Comparison of ENCODE assay signal across 21 cellular contexts in genomic region chr9:132577119-132577518, GRCh38. TPM values are rescaled to one million over a fixed set of nuclear protein-coding genes. Genes with fewer than 3 reads are reported as not detected.
DNase-seq lines count a peak whose midpoint lies in the region; ATAC-seq, FAIRE-seq and TF ChIP-seq lines count a peak whose summit lies in the region.
"Had no signal": no experiment of that assay in that cellular context is flagged by ENCODE, and none has a peak within 500 bp of the region (broad histone marks: within the 10 kb centered on the region; RNA-seq: fewer than 3 reads in every experiment).

No MANE protein-coding gene starts in this region.

- H3K27ac ChIP-seq in HEK293 (ENCODE audit: extremely low read depth, low read depth, low read length): no peak overlapping the region
- no peak overlapping the region for H3K27ac ChIP-seq in H1 (ENCODE audit: low read depth, low read length)
- no peak overlapping the region for H3K27ac ChIP-seq in osteoblast (ENCODE audit: low read depth, low read length)
- H3K27ac ChIP-seq in upper lobe of right lung: no peak overlapping the region

- H2BK120ac ChIP-seq in H1 (replicated peaks; ENCODE audit: low read depth, low read length): no peak overlapping the region

- TF ChIP-seq CTCF in HEK293 (tag by site-specific recombination; IDR thresholded peaks at IDR 0.05): no peak
- TF ChIP-seq CTCF in H1 (IDR thresholded peaks at IDR 0.05; ENCODE audit: control extremely low read depth in 1 of 3, insufficient read depth in 1 of 3, low read depth in 1 of 3, low read length in 3 of 3): no peak
- no peak for TF ChIP-seq CTCF in osteoblast (IDR thresholded peaks at IDR 0.05; ENCODE audit: extremely low read depth, low read depth, low read length)
- TF ChIP-seq CTCF in upper lobe of right lung (IDR thresholded peaks at IDR 0.05): no peak

- H4K5ac ChIP-seq in H1 (ENCODE audit: insufficient read length, low read depth, low read length): no peak overlapping the region

- H3K23me2 ChIP-seq in H1 (ENCODE audit: low read depth, low read length): peaks cover 4% of the 10 kb centered on the region; the same call in 1 of the 2 replicates

- H3K4me2 ChIP-seq in H1 (ENCODE audit: insufficient read depth in 1 of 2, low read depth in 2 of 2, low read length in 2 of 2) (no peak overlapping the region), osteoblast (ENCODE audit: insufficient read depth, low read length) (no peak overlapping the region)
- H3K4me2 ChIP-seq: GM23338 had no signal

- H3K9me3 ChIP-seq in HEK293 (ENCODE audit: control insufficient read depth, insufficient read depth, low read depth, low read length): no peaks in the 10 kb centered on the region
- H3K9me3 ChIP-seq in H1 (ENCODE audit: insufficient read depth in 2 of 2, low read depth in 1 of 2, low read length in 1 of 2): no peaks in the 10 kb centered on the region
- H3K9me3 ChIP-seq in osteoblast (ENCODE audit: low read depth, low read length): no peaks in the 10 kb centered on the region
- H3K9me3 ChIP-seq in upper lobe of right lung: no peaks in the 10 kb centered on the region
- H3K9me3 ChIP-seq: HAP-1 had no signal

- TF ChIP-seq EP300 in H1 (IDR thresholded peaks at IDR 0.05; ENCODE audit: borderline replicate concordance in 1 of 2, low read depth in 2 of 2, low read length in 2 of 2): no peak

- no peak overlapping the region for H2BK5ac ChIP-seq in H1 (ENCODE audit: low read depth, low read length)

- no peak overlapping the region for H3K9ac ChIP-seq in H1 (replicated peaks in 1 of 4; ENCODE audit: extremely low read depth in 1 of 4, low read depth in 3 of 4, low read length in 3 of 4)

- H4K20me1 ChIP-seq in H1 (replicated peaks in 1 of 2; ENCODE audit: control insufficient read depth in 1 of 2, insufficient read depth in 2 of 2, low read length in 2 of 2) (peaks cover 6 to 11% of the 10 kb centered on the region in 2 experiments), osteoblast (ENCODE audit: insufficient read depth, low read length) (peaks cover 12% of the 10 kb centered on the region)

- no peaks in the 10 kb centered on the region; the same call in 1 of the 2 replicates for H3K79me1 ChIP-seq in H1 (ENCODE audit: low read depth, low read length)

- H3K4ac ChIP-seq in H1 (replicated peaks; ENCODE audit: insufficient read length, low read depth, low read length): no peak overlapping the region

- no peak for ATAC-seq in upper lobe of right lung
- ATAC-seq: GM23338 had no signal

- H3K14ac ChIP-seq in H1 (ENCODE audit: insufficient read length): no peak overlapping the region

- H4K8ac ChIP-seq in H1 (ENCODE audit: extremely low read depth, insufficient read depth, low read length): no peak overlapping the region

- no peak overlapping the region for H3K18ac ChIP-seq in H1 (ENCODE audit: extremely low read depth, low read length)

- TF ChIP-seq POLR2A in H1 (IDR thresholded peaks at IDR 0.05; ENCODE audit: control extremely low read depth in 1 of 2, low read depth in 2 of 2, low read length in 2 of 2): no peak

- no peak overlapping the region for H4K91ac ChIP-seq in H1 (replicated peaks; ENCODE audit: insufficient read length, low read length)

- no peak for DNase-seq in H1 (ENCODE audit: low read depth in 1 of 2, low spot score in 2 of 2)
- DNase-seq in osteoblast (ENCODE audit: insufficient read length, low spot score, missing footprints): peak; percentile 2
- no peak for DNase-seq in upper lobe of right lung
- DNase-seq in globus pallidus (ENCODE audit: low spot score): no peak
- DNase-seq in islet precursor cell: no peak
- DNase-seq: Calu3; CD4-positive, alpha-beta memory T cell; COR-L47; DMS53; DND-41; EL; GF-D8 had no signal

- no peak for TF ChIP-seq RAD21 in H1 (IDR thresholded peaks at IDR 0.05 in 1 of 2, conservative IDR thresholded peaks at IDR 0.05 in 1 of 2; ENCODE audit: low read depth in 2 of 2, low read length in 2 of 2)

- H3K4me1 ChIP-seq in HEK293 (ENCODE audit: control insufficient read depth, insufficient read depth, low read length): no peaks in the 10 kb centered on the region
- peaks cover 0 to 19% (median 10%) of the 10 kb centered on the region in 4 experiments; a peak in 5 of 7 replicates for H3K4me1 ChIP-seq in H1 (replicated peaks in 1 of 4; ENCODE audit: control insufficient read depth in 3 of 4, insufficient read depth in 4 of 4, low read length in 3 of 4)
- no peaks in the 10 kb centered on the region for H3K4me1 ChIP-seq in osteoblast (ENCODE audit: insufficient read depth, low read length)
- peaks cover 5% of the 10 kb centered on the region for H3K4me1 ChIP-seq in upper lobe of right lung
- H3K4me1 ChIP-seq: HAP-1 had no signal

- no peak for FAIRE-seq in H1 (lab: Jason Lieb, UNC)
- FAIRE-seq: GM12891, GM18507, H54 had no signal

- no peak overlapping the region for H2BK20ac ChIP-seq in H1 (ENCODE audit: low read length)

- no peak overlapping the region for H3K56ac ChIP-seq in H1 (replicated peaks; ENCODE audit: insufficient read length, low read depth, low read length)

- H2AK5ac ChIP-seq in H1 (ENCODE audit: low read depth, low read length): no peak overlapping the region

- H3K4me3 ChIP-seq in HEK293 (ENCODE audit: low read depth, low read length): no peak overlapping the region
- H3K4me3 ChIP-seq in H1 (ENCODE audit: extremely low read depth in 1 of 4, insufficient read depth in 2 of 4, low read depth in 3 of 4, low read length in 4 of 4): no peak overlapping the region
- no peak overlapping the region for H3K4me3 ChIP-seq in osteoblast (ENCODE audit: insufficient read depth, low read length)
- no peak overlapping the region for H3K4me3 ChIP-seq in upper lobe of right lung
- H3K4me3 ChIP-seq: GM23338, HAP-1 had no signal

- intact Hi-C loops in upper lobe of right lung (cut with DNase I): no loop called here

- H2AFZ ChIP-seq in H1 (ENCODE audit: low read length) (no peak overlapping the region), osteoblast (ENCODE audit: low read length) (no peak overlapping the region)
- H2AFZ ChIP-seq: GM23338 had no signal

- H3K23ac ChIP-seq in H1 (ENCODE audit: insufficient read length): no peak overlapping the region

- H3K27me3 ChIP-seq in H1 (replicated peaks in 1 of 4; ENCODE audit: control insufficient read depth in 3 of 4, extremely low read depth in 1 of 4, insufficient read depth in 3 of 4, low read length in 3 of 4) (peaks cover 44 to 70% (median 68%) of the 10 kb centered on the region in 4 experiments), osteoblast (ENCODE audit: insufficient read depth, low read length) (peaks cover 69% of the 10 kb centered on the region), upper lobe of right lung (peaks cover 73% of the 10 kb centered on the region)

- CTCF ChIA-PET in HEK293 (lab: Yijun Ruan, JAX) (interaction anchor here (0.6 to 4.1 kb wide), 5 partner anchors 11 to 395 kb away, joined by 3 to 24 read pairs (median 3); partner anchors contain the start of gene CFAP77), H1 (lab: Charles Lee; ENCODE audit: partially characterized antibody) (interaction anchor here (1.3 to 6.4 kb wide), 9 partner anchors 15 to 223 kb away, joined by 3 to 93 read pairs (median 4); no protein-coding TSS in a partner anchor)

- POLR2A ChIA-PET in HEK293 (lab: Yijun Ruan, JAX) (no interaction called here), H1 (lab: Charles Lee; ENCODE audit: partially characterized antibody) (interaction anchor here (0.7 kb wide), 1 partner anchor 10 kb away, joined by 4 read pairs; no protein-coding TSS in a partner anchor)

- no peak overlapping the region for H2BK15ac ChIP-seq in H1 (ENCODE audit: low read length)

- H3K36me3 ChIP-seq in HEK293 (ENCODE audit: control insufficient read depth in 2 of 2, insufficient read depth in 1 of 2, low read length in 2 of 2) (no peaks in the 10 kb centered on the region), H1 (ENCODE audit: control insufficient read depth in 2 of 4, insufficient read depth in 4 of 4, low read length in 3 of 4) (no peaks in the 10 kb centered on the region), osteoblast (ENCODE audit: insufficient read depth, low read length) (no peaks in the 10 kb centered on the region), upper lobe of right lung (no peaks in the 10 kb centered on the region)
- H3K36me3 ChIP-seq: HAP-1 had no signal

- no peak overlapping the region for H2BK12ac ChIP-seq in H1 (ENCODE audit: low read depth, low read length)

- H3K79me2 ChIP-seq in H1 (ENCODE audit: control insufficient read depth in 1 of 2, insufficient read depth in 2 of 2, low read length in 2 of 2): no peaks in the 10 kb centered on the region
- no peaks in the 10 kb centered on the region for H3K79me2 ChIP-seq in osteoblast (ENCODE audit: insufficient read depth, low read length)

TF ChIP-seq in HEK293, 187 proteins besides CTCF, POLR2A, EP300 and RAD21 (continues in another document):
- TF ChIP-seq ZNF776 (tag by site-specific recombination; IDR thresholded peaks at IDR 0.05; ENCODE audit: borderline replicate concordance) (no peak), ZNF274 (IDR thresholded peaks at IDR 0.05; ENCODE audit: low read length) (no peak), ZNF274 (tag by site-specific recombination; IDR thresholded peaks at IDR 0.05; ENCODE audit: borderline replicate concordance) (0 out of 2 replicates have a peak, but pooled peaks have one; percentile 23)

TF ChIP-seq in H1, 55 proteins besides CTCF, POLR2A, EP300 and RAD21 (continues in another document):
- no peak for TF ChIP-seq TEAD4 (IDR thresholded peaks at IDR 0.05; ENCODE audit: low read depth, low read length)
- TF ChIP-seq EGR1 (IDR thresholded peaks at IDR 0.05; ENCODE audit: borderline replicate concordance, low read depth, low read length): no peak
- no peak for TF ChIP-seq KDM1A (IDR thresholded peaks at IDR 0.05; ENCODE audit: borderline replicate concordance, low read length)
- TF ChIP-seq TAF7 (optimal IDR thresholded peaks at IDR 0.05; ENCODE audit: borderline replicate concordance, low read depth, low read length): no peak
- TF ChIP-seq MAX (IDR thresholded peaks at IDR 0.05): no peak

RNA-seq across cellular contexts. Expression of gene BARHL1, which starts 5.3 kb away (rescaled TPM):
- total RNA-seq in H1 (2021; fragmentation: NEBNext Ultra II Directional; extraction: Animal tissue kit (Norgen Biotek cat#: 25700)): not detected in 2 replicates
- polyA plus RNA-seq in H1 (2011; rRNA removed): 0.06 TPM in 1 of 2 replicates, not detected in the other
- polyA plus RNA-seq in H1 (2011; cell fraction: cytosol; rRNA removed): 0.03 TPM
- polyA plus RNA-seq in H1 (2011; cell fraction: nucleus; rRNA removed): 0.14 TPM
- polyA plus RNA-seq in H1 (2012, experiment 1 of 2): not detected in 4 replicates
- not detected for polyA plus RNA-seq in H1 (2012, experiment 2 of 2)
- polyA plus RNA-seq in H1 (2013, experiment 1 of 2): not detected
- not detected for polyA plus RNA-seq in H1 (2013, experiment 2 of 2)
- not detected in 2 replicates for polyA minus RNA-seq in H1 (2011; rRNA and poly(A)+ RNA removed)
- not detected for polyA minus RNA-seq in H1 (2011; cell fraction: cytosol; rRNA and poly(A)+ RNA removed)
- not detected for polyA minus RNA-seq in H1 (2011; cell fraction: nucleus; rRNA and poly(A)+ RNA removed)
- total RNA-seq in osteoblast (not detected in 2 replicates), upper lobe of right lung (not detected)
- total RNA-seq: A172; A673; Calu3; CD4-positive, alpha-beta memory T cell; GM23338 had no signal
- polyA plus RNA-seq: BJ; CD4-positive, alpha-beta memory T cell; GM23338 had no signal
